Comparison of ENCODE assay signal across 5 cellular contexts in genomic region chr5:39629946-39630345, GRCh38.
"Had no signal": no experiment of that assay in that cellular context is flagged by ENCODE, and none has a peak within 500 bp of the region (broad histone marks: within the 10 kb centered on the region; RNA-seq: fewer than 3 reads in every experiment).

No MANE protein-coding gene starts in this region.

- DNase-seq: H9, HCEC 1CT, IMR-90 had no signal

- ATAC-seq: GM23338, K562 had no signal
